In genomic region chr10:47025253-47025539, GRCh38 we compare ENCODE assay signal across 1 cellular context.
TF ChIP-seq lines count a peak whose summit lies in the region.

No MANE protein-coding gene starts in this region.

TF ChIP-seq in GM23338, 12 proteins besides CTCF, POLR2A, EP300 and RAD21 (continued from another document):
- TF ChIP-seq REST (IDR thresholded peaks at IDR 0.05; ENCODE audit: unreplicated experiment), result no peak
- no peak for TF ChIP-seq NANOG (IDR thresholded peaks at IDR 0.05; ENCODE audit: borderline replicate concordance)
- TF ChIP-seq JUNB (IDR thresholded peaks at IDR 0.05; ENCODE audit: unreplicated experiment), result no peak
- TF ChIP-seq STAT1 (IDR thresholded peaks at IDR 0.05; ENCODE audit: unreplicated experiment), result no peak
- TF ChIP-seq CREB1 (CRISPR knock-in tag; IDR thresholded peaks at IDR 0.05; ENCODE audit: low read depth), result no peak
- no peak for TF ChIP-seq EZH2 (IDR thresholded peaks at IDR 0.05; ENCODE audit: low read depth, unreplicated experiment)
- no peak for TF ChIP-seq ZNF114 (CRISPR knock-in tag; IDR thresholded peaks at IDR 0.05)
- TF ChIP-seq POLR2AphosphoS5 (IDR thresholded peaks at IDR 0.05; ENCODE audit: low read depth), result no peak
- no peak for TF ChIP-seq ETS1 (IDR thresholded peaks at IDR 0.05)
TF ChIP-seq in GM23338: peak in this region for 0.
